ENCODE assay signal across 8 cellular contexts in the genomic region with DNA sequence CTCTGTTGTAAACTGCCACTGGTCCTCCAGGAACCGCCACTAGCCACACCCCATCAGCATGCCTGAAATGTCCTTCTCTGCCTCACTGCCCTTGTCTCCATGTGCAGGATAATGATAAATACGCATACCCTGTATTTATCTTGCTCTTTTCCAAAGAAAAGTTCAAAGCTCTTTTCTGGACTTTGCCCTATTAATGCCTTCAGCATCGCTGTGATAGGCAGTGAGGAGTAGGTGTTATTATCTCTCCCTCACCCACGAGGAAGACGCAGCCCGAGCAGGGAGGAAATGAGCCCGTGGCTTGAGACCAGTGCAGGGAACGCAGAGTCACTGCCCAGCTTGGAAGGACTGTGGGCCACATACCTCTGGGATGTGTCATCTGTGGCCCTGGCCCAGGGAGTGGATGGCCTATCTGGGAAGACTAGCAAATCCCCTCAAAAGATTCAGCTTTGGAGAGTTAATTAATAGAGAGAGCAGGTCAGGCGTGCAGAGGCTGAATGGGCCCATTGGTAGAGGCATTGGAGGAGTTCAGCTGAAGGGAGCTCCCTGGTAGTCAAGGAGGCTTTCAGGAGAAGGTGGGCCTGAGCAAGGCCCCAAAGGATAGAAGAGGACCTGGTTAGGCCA. TPM values are rescaled to one million over a fixed set of nuclear protein-coding genes. Genes with fewer than 3 reads are reported as not detected.
A peak's percentile ranks its signal among the peaks of the same experiment; 100 is the strongest.
DNase-seq lines count a peak whose midpoint lies in the region; TF ChIP-seq lines count a peak whose summit lies in the region.

No MANE protein-coding gene starts in this region.

- H3K9me3 Mint-ChIP-seq in progenitor cell of endocrine pancreas (ENCODE audit: low read depth), result no peaks in the 10 kb centered on the region
- H3K9me3 Mint-ChIP-seq in T-helper 2 cell treated with Interferon-gamma antibody and Interleukin-4, amounts not matched to agents 5 μg/mL and 100 μg/mL, for 36 hours, result no peaks in the 10 kb centered on the region

- H3K4me1 Mint-ChIP-seq in progenitor cell of endocrine pancreas (ENCODE audit: low read depth), result peaks cover 7% of the 10 kb centered on the region
- H3K4me1 Mint-ChIP-seq in T-helper 2 cell treated with Interferon-gamma antibody and Interleukin-4, amounts not matched to agents 5 μg/mL and 100 μg/mL, for 36 hours (ENCODE audit: low read depth), result peaks cover 11% of the 10 kb centered on the region

- H3K9ac ChIP-seq in SK-N-SH, result peak overlapping the region; percentile 37

- no peak overlapping the region for H3K4me3 Mint-ChIP-seq in progenitor cell of endocrine pancreas (ENCODE audit: low read depth)
- H3K4me3 Mint-ChIP-seq in T-helper 2 cell treated with Interferon-gamma antibody and Interleukin-4, amounts not matched to agents 5 μg/mL and 100 μg/mL, for 36 hours, result no peak overlapping the region

- H3K4me3 ChIP-seq in SK-N-SH (ENCODE audit: low read depth in 2 of 2, low read length in 1 of 2), result no peak overlapping the region
- H3K4me3 ChIP-seq in fibroblast of the aortic adventitia (ENCODE audit: low read depth, low read length), result no peak overlapping the region

- peak; percentile 55 for DNase-seq in COLO829 (ENCODE audit: low spot score)
- no peak for DNase-seq in SK-N-SH
- peak; percentile 92 for DNase-seq in fibroblast of the aortic adventitia (ENCODE audit: low read depth)
- DNase-seq in progenitor cell of endocrine pancreas (ENCODE audit: low spot score, unreplicated experiment), result no peak
- DNase-seq in T-helper 2 cell treated with Interferon-gamma antibody and Interleukin-4, amounts not matched to agents 5 μg/mL and 100 μg/mL, for 36 hours (ENCODE audit: low spot score), result no peak
- DNase-seq in NCI-H1105 treated with DMSO at 0.1 percent for 48 hours (lab: John Stamatoyannopoulos, UW), result no peak
- no peak for DNase-seq in NCI-H2081 treated with DMSO at 0.1 percent for 48 hours (lab: John Stamatoyannopoulos, UW)
- DNase-seq in activated CD4-positive, alpha-beta T cell treated with anti-CD3 and anti-CD28 coated beads, Interleukin-2, amount 50 U/mL, for 4 hours, result no peak

- H3K27me3 Mint-ChIP-seq in progenitor cell of endocrine pancreas, result no peaks in the 10 kb centered on the region
- H3K27me3 Mint-ChIP-seq in T-helper 2 cell treated with Interferon-gamma antibody and Interleukin-4, amounts not matched to agents 5 μg/mL and 100 μg/mL, for 36 hours (ENCODE audit: low read depth), result no peaks in the 10 kb centered on the region

- TF ChIP-seq CTCF in SK-N-SH (IDR thresholded peaks at IDR 0.05) (no peak), fibroblast of the aortic adventitia (IDR thresholded peaks at IDR 0.05; ENCODE audit: insufficient read depth, low read length) (no peak), progenitor cell of endocrine pancreas (IDR thresholded peaks at IDR 0.05; ENCODE audit: unreplicated experiment) (no peak)

- TF ChIP-seq RAD21 in SK-N-SH (IDR thresholded peaks at IDR 0.05; ENCODE audit: low read length), result no peak

- peak overlapping the region; percentile 75 for H3K4me2 ChIP-seq in SK-N-SH

- peak overlapping the region; percentile 50 to 89 for H3K27ac ChIP-seq in SK-N-SH (ENCODE audit: low read depth in 2 of 2, low read length in 1 of 2)

- CTCF ChIA-PET in SK-N-SH (lab: Yijun Ruan, JAX), result interaction anchor here (0.5 to 1.9 kb wide), 4 partner anchors 9 to 1552 kb away, joined by 3 to 5 read pairs (median 4); no protein-coding TSS in a partner anchor

- H2AFZ ChIP-seq in SK-N-SH (ENCODE audit: low read depth), result peak overlapping the region; percentile 11

- no peaks in the 10 kb centered on the region for H3K9me2 ChIP-seq in SK-N-SH

- TF ChIP-seq EP300 in SK-N-SH (IDR thresholded peaks at IDR 0.05; ENCODE audit: borderline replicate concordance in 1 of 2, low read depth in 1 of 2, low read length in 1 of 2), result peak in 1 of 2 experiments; percentile 54; a peak in 1 of 4 replicates

- H3K79me2 ChIP-seq in SK-N-SH (ENCODE audit: insufficient read depth), result peaks cover 16% of the 10 kb centered on the region; the same call in 1 of the 2 replicates

- peak overlapping the region; percentile 68 for H3K27ac Mint-ChIP-seq in progenitor cell of endocrine pancreas
- no peak overlapping the region for H3K27ac Mint-ChIP-seq in T-helper 2 cell treated with Interferon-gamma antibody and Interleukin-4, amounts not matched to agents 5 μg/mL and 100 μg/mL, for 36 hours

- H3F3A ChIP-seq in SK-N-SH (replicated peaks; ENCODE audit: insufficient read depth), result peaks cover 21% of the 10 kb centered on the region

- no peaks in the 10 kb centered on the region for H3K9me3 ChIP-seq in SK-N-SH

- peaks cover 17% of the 10 kb centered on the region for H3K36me3 Mint-ChIP-seq in progenitor cell of endocrine pancreas (ENCODE audit: insufficient read depth)
- peaks cover 54% of the 10 kb centered on the region for H3K36me3 Mint-ChIP-seq in T-helper 2 cell treated with Interferon-gamma antibody and Interleukin-4, amounts not matched to agents 5 μg/mL and 100 μg/mL, for 36 hours (ENCODE audit: low read depth)

- H3K36me3 ChIP-seq in SK-N-SH (replicated peaks in 1 of 2; ENCODE audit: control insufficient read depth in 1 of 2, insufficient read depth in 2 of 2, low read length in 1 of 2), result peaks cover 36 to 38% of the 10 kb centered on the region in 2 experiments

- H3K4me1 ChIP-seq in SK-N-SH (ENCODE audit: control insufficient read depth in 1 of 2, insufficient read depth in 2 of 2, low read depth in 1 of 2, low read length in 1 of 2), result peaks cover 2 to 13% of the 10 kb centered on the region in 2 experiments; a peak in 3 of 4 replicates

- POLR2A ChIA-PET in SK-N-SH (lab: Yijun Ruan, JAX), result no interaction called here

- H3K27me3 ChIP-seq in SK-N-SH (ENCODE audit: insufficient read depth), result no peaks in the 10 kb centered on the region

- 43% methylated on average over 9 of the region's 9 CpGs for WGBS in SK-N-SH (ENCODE audit: low lambda C conversion rate)

- H4K20me1 ChIP-seq in SK-N-SH (ENCODE audit: insufficient read depth), result no peaks in the 10 kb centered on the region

TF ChIP-seq in SK-N-SH, 30 proteins besides CTCF, POLR2A, EP300 and RAD21 (continues in another document):
- TF ChIP-seq NFIC (IDR thresholded peaks at IDR 0.05; ENCODE audit: borderline replicate concordance) (peak; percentile 76), JUND (IDR thresholded peaks at IDR 0.05) (peak; percentile 94), TCF12 (IDR thresholded peaks at IDR 0.05) (peak; percentile 52; the same call in 1 of the 2 replicates), YY1 (IDR thresholded peaks at IDR 0.05; ENCODE audit: low read depth) (no peak), TEAD4 (IDR thresholded peaks at IDR 0.05; ENCODE audit: borderline replicate concordance, insufficient read depth) (peak; percentile 66; the same call in 1 of the 2 replicates), RCOR1 (IDR thresholded peaks at IDR 0.05; ENCODE audit: low read length) (no peak), FOXJ3 (CRISPR knock-in tag; IDR thresholded peaks at IDR 0.05) (no peak)
- TF ChIP-seq, protein P1, sequence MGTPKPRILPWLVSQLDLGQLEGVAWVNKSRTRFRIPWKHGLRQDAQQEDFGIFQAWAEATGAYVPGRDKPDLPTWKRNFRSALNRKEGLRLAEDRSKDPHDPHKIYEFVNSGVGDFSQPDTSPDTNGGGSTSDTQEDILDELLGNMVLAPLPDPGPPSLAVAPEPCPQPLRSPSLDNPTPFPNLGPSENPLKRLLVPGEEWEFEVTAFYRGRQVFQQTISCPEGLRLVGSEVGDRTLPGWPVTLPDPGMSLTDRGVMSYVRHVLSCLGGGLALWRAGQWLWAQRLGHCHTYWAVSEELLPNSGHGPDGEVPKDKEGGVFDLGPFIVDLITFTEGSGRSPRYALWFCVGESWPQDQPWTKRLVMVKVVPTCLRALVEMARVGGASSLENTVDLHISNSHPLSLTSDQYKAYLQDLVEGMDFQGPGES (IDR thresholded peaks at IDR 0.05; ENCODE audit: low read depth, low read length), result no peak
- TF ChIP-seq, protein P2, sequence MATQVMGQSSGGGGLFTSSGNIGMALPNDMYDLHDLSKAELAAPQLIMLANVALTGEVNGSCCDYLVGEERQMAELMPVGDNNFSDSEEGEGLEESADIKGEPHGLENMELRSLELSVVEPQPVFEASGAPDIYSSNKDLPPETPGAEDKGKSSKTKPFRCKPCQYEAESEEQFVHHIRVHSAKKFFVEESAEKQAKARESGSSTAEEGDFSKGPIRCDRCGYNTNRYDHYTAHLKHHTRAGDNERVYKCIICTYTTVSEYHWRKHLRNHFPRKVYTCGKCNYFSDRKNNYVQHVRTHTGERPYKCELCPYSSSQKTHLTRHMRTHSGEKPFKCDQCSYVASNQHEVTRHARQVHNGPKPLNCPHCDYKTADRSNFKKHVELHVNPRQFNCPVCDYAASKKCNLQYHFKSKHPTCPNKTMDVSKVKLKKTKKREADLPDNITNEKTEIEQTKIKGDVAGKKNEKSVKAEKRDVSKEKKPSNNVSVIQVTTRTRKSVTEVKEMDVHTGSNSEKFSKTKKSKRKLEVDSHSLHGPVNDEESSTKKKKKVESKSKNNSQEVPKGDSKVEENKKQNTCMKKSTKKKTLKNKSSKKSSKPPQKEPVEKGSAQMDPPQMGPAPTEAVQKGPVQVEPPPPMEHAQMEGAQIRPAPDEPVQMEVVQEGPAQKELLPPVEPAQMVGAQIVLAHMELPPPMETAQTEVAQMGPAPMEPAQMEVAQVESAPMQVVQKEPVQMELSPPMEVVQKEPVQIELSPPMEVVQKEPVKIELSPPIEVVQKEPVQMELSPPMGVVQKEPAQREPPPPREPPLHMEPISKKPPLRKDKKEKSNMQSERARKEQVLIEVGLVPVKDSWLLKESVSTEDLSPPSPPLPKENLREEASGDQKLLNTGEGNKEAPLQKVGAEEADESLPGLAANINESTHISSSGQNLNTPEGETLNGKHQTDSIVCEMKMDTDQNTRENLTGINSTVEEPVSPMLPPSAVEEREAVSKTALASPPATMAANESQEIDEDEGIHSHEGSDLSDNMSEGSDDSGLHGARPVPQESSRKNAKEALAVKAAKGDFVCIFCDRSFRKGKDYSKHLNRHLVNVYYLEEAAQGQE (IDR thresholded peaks at IDR 0.05; ENCODE audit: low read depth, low read length), result peak; percentile 27; the same call in 1 of the 2 replicates
- TF ChIP-seq, protein P3, sequence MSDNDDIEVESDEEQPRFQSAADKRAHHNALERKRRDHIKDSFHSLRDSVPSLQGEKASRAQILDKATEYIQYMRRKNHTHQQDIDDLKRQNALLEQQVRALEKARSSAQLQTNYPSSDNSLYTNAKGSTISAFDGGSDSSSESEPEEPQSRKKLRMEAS (IDR thresholded peaks at IDR 0.05; ENCODE audit: low read depth), result peak; percentile 95

RNA-seq across cellular contexts. Expression of a gene that starts 14.0 kb away (rescaled TPM):
- 9.3 and 12.8 TPM in 2 replicates for polyA plus RNA-seq in SK-N-SH (2012; rRNA removed)
- 5.3 and 7.9 TPM in 2 replicates for polyA plus RNA-seq in SK-N-SH (2012; cell fraction: cytosol; rRNA removed)
- 45.7 and 49.6 TPM in 2 replicates for polyA plus RNA-seq in SK-N-SH (2012; cell fraction: nucleus; rRNA removed)
- total RNA-seq in fibroblast of the aortic adventitia (ENCODE audit: low replicate concordance) (24.3 and 24.6 TPM in 2 replicates), progenitor cell of endocrine pancreas (14.2 and 14.8 TPM in 2 replicates)

RNA-seq across cellular contexts. Expression of a gene that starts 39.5 kb away (rescaled TPM):
- polyA plus RNA-seq in SK-N-SH (2012; rRNA removed), result 88.2 and 123 TPM in 2 replicates
- polyA plus RNA-seq in SK-N-SH (2012; cell fraction: cytosol; rRNA removed), result 123 and 126 TPM in 2 replicates
- 41.1 and 69.7 TPM in 2 replicates for polyA plus RNA-seq in SK-N-SH (2012; cell fraction: nucleus; rRNA removed)
- total RNA-seq in fibroblast of the aortic adventitia (ENCODE audit: low replicate concordance) (73.8 and 265 TPM in 2 replicates), progenitor cell of endocrine pancreas (72.9 and 78.3 TPM in 2 replicates)

Comparison
In these comparisons a context has a peak if more than half of its experiments do, and no peak if none do; other contexts are left out.
1. DNase-seq: peak in COLO829 (single experiment) and fibroblast of the aortic adventitia (single experiment); none in SK-N-SH (single experiment), progenitor cell of endocrine pancreas (single experiment), T-helper 2 cell treated with Interferon-gamma antibody and Interleukin-4, amounts not matched to agents 5 μg/mL and 100 μg/mL, for 36 hours (single experiment), NCI-H1105 treated with DMSO at 0.1 percent for 48 hours (single experiment), NCI-H2081 treated with DMSO at 0.1 percent for 48 hours (single experiment) and activated CD4-positive, alpha-beta T cell treated with anti-CD3 and anti-CD28 coated beads, Interleukin-2, amount 50 U/mL, for 4 hours (0 of 2).